ENCODE assay signal across 27 cellular contexts in the genomic region with DNA sequence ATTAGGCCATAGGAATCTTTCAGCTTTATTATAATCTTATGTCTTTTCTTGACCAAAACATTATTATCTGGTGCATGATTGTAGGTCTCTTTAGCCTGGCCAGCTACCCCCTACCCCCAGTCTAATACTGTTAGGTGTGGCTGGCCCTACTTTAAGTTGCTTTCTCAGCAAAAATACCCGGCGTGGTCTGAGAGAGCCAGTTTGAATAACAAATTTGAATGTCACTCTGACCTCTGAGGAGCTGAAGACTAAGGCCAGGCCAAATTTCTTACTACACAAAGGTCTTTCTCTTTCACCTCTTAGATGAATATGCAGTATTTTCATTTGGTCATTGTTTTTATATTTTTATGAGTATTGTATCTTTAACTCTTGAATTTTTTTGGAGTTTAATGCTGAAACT.
"Had no signal": no experiment of that assay in that cellular context is flagged by ENCODE, and none has a peak within 500 bp of the region (broad histone marks: within the 10 kb centered on the region; RNA-seq: fewer than 3 reads in every experiment).

No MANE protein-coding gene starts in this region.

- H3K27ac ChIP-seq: esophagus squamous epithelium, heart right ventricle, left lung, neural progenitor cell, parathyroid adenoma, right lobe of liver, transverse colon, upper lobe of right lung, uterus had no signal

- H3K36me3 Mint-ChIP-seq: mesothelial cell of epicardium, neural progenitor cell had no signal

- H3K36me3 ChIP-seq: esophagus squamous epithelium, heart right ventricle, left lung, neural progenitor cell, right lobe of liver, transverse colon, upper lobe of right lung, uterus had no signal

- DNase-seq: dermis blood vessel endothelial cell; effector memory CD4-positive, alpha-beta T cell; erythroblast; esophagus squamous epithelium; foreskin melanocyte; glutamatergic neuron; heart right ventricle; hippocampal formation; left cardiac atrium; left lung; mucosa of descending colon; naive B cell; right lobe of liver; small intestine; stimulated activated CD4-positive, alpha-beta T cell treated with anti-CD3 and anti-CD28 coated beads, Interleukin-15, amount 100 ng/mL, for 24 hours; stimulated activated CD4-positive, alpha-beta T cell treated with anti-CD3 and anti-CD28 coated beads, Interleukin-2, amount 100 ng/mL, for 48 hours; stimulated activated naive B cell treated with anti-CD40 and anti-IgM and Interleukin-4, amounts not matched to agents 10 μg/mL and 1 μg/mL and 100 μg/mL, for 72 hours; transverse colon; upper lobe of right lung; uterus had no signal

- H3K27me3 Mint-ChIP-seq: naive B cell; progenitor cell of endocrine pancreas; stimulated activated naive B cell treated with anti-CD40 and anti-IgM and Interleukin-4, amounts not matched to agents 10 μg/mL and 1 μg/mL and 100 μg/mL, for 72 hours; stimulated activated naive CD8-positive, alpha-beta T cell treated with anti-CD3 and anti-CD28 coated beads, Interleukin-15, Interleukin-2, amounts not matched to agents 100 ng/mL and 50 ng/mL, for 24 hours had no signal

- H3K4me3 Mint-ChIP-seq: mesothelial cell of epicardium; naive B cell; nephron; neural progenitor cell; stimulated activated naive B cell treated with anti-CD40 and anti-IgM and Interleukin-4, amounts not matched to agents 10 μg/mL and 1 μg/mL and 100 μg/mL, for 72 hours; stimulated activated naive CD8-positive, alpha-beta T cell treated with anti-CD3 and anti-CD28 coated beads, Interleukin-15, Interleukin-2, amounts not matched to agents 100 ng/mL and 50 ng/mL, for 24 hours had no signal

- H3K9me3 Mint-ChIP-seq: mesothelial cell of epicardium, nephron, neural progenitor cell had no signal

- H3K9ac ChIP-seq: neural progenitor cell, parathyroid adenoma had no signal

- H3K4me2 ChIP-seq: neural progenitor cell had no signal

- H3K4me1 ChIP-seq: esophagus squamous epithelium, heart right ventricle, left lung, neural progenitor cell, parathyroid adenoma, right lobe of liver, transverse colon, upper lobe of right lung, uterus had no signal

- H2AFZ ChIP-seq: neural progenitor cell, parathyroid adenoma had no signal

- H3K27ac Mint-ChIP-seq: mesothelial cell of epicardium; neural progenitor cell; progenitor cell of endocrine pancreas; stimulated activated naive B cell treated with anti-CD40 and anti-IgM and Interleukin-4, amounts not matched to agents 10 μg/mL and 1 μg/mL and 100 μg/mL, for 72 hours; stimulated activated naive CD8-positive, alpha-beta T cell treated with anti-CD3 and anti-CD28 coated beads, Interleukin-15, Interleukin-2, amounts not matched to agents 100 ng/mL and 50 ng/mL, for 24 hours had no signal

- H3K4me1 Mint-ChIP-seq: mesothelial cell of epicardium, nephron had no signal

- H3K4me3 ChIP-seq: esophagus squamous epithelium, heart right ventricle, left lung, mucosa of descending colon, neural progenitor cell, right lobe of liver, transverse colon, upper lobe of right lung, uterus had no signal

- H3K9me3 ChIP-seq: esophagus squamous epithelium, heart right ventricle, left lung, mucosa of descending colon, right lobe of liver, transverse colon, upper lobe of right lung, uterus had no signal

- H3K27me3 ChIP-seq: esophagus squamous epithelium, heart right ventricle, left lung, neural progenitor cell, right lobe of liver, transverse colon, upper lobe of right lung, uterus had no signal

- FAIRE-seq: islet of Langerhans had no signal

- ATAC-seq: heart right ventricle; left cardiac atrium; left lung; mucosa of descending colon; right lobe of liver; stimulated activated naive B cell treated with anti-CD40 and anti-IgM and Interleukin-4, amounts not matched to agents 10 μg/mL and 1 μg/mL and 100 μg/mL, for 72 hours; upper lobe of right lung had no signal

- H3K79me2 ChIP-seq: parathyroid adenoma had no signal
